10 cellular contexts compared by ENCODE assay signal in genomic region chr21:45102391-45102932, GRCh38. TPM values are rescaled to one million over a fixed set of nuclear protein-coding genes. Genes with fewer than 3 reads are reported as not detected.
DNase-seq lines count a peak whose midpoint lies in the region; ATAC-seq and TF ChIP-seq lines count a peak whose summit lies in the region.
"Had no signal": no experiment of that assay in that cellular context is flagged by ENCODE, and none has a peak within 500 bp of the region (broad histone marks: within the 10 kb centered on the region; RNA-seq: fewer than 3 reads in every experiment).

No MANE protein-coding gene starts in this region.

- no peaks in the 10 kb centered on the region for H3K4me1 ChIP-seq in Karpas-422 (ENCODE audit: low read length)
- peaks cover 7 to 11% of the 10 kb centered on the region in 2 donors for H3K4me1 ChIP-seq in breast epithelium
- H3K4me1 ChIP-seq in mucosa of descending colon (ENCODE audit: low read depth): peaks cover 5% of the 10 kb centered on the region

- no peak overlapping the region for H3K9ac ChIP-seq in Karpas-422 (ENCODE audit: low read length)

- peaks cover 77% of the 10 kb centered on the region for H3K4me1 Mint-ChIP-seq in stimulated activated memory B cell treated with anti-CD40 and anti-IgM and Interleukin-4, amounts not matched to agents 10 μg/mL and 1 μg/mL and 100 μg/mL, for 72 hours

- H3K79me2 ChIP-seq in Karpas-422 (ENCODE audit: low read length): no peaks in the 10 kb centered on the region

- peak; percentile 45; the same call in 1 of the 2 replicates for TF ChIP-seq CTCF in BJ (IDR thresholded peaks at IDR 0.05; ENCODE audit: insufficient read depth, low read depth, low read length)
- peak in 2 of 3 donors; percentile 27 to 32 for TF ChIP-seq CTCF in breast epithelium (IDR thresholded peaks at IDR 0.05)
- TF ChIP-seq CTCF in mucosa of descending colon (IDR thresholded peaks at IDR 0.05): no peak

- no peaks in the 10 kb centered on the region for H3K9me3 ChIP-seq in Karpas-422 (ENCODE audit: low read length)
- H3K9me3 ChIP-seq in breast epithelium: no peaks in the 10 kb centered on the region
- no peaks in the 10 kb centered on the region for H3K9me3 ChIP-seq in mucosa of descending colon

- no peak overlapping the region for H2AFZ ChIP-seq in Karpas-422 (ENCODE audit: low read length)

- H4K20me1 ChIP-seq in Karpas-422 (ENCODE audit: insufficient read depth, low read depth, low read length): peaks cover 31% of the 10 kb centered on the region

- H3K27ac ChIP-seq in Karpas-422 (ENCODE audit: low read length): no peak overlapping the region
- H3K27ac ChIP-seq in breast epithelium: no peak overlapping the region

- H3K4me3 Mint-ChIP-seq in stimulated activated memory B cell treated with anti-CD40 and anti-IgM and Interleukin-4, amounts not matched to agents 10 μg/mL and 1 μg/mL and 100 μg/mL, for 72 hours: no peak overlapping the region
- H3K4me3 Mint-ChIP-seq: memory B cell had no signal

- ATAC-seq in mucosa of descending colon (peak; percentile 86), HG03442 (IDR thresholded peaks at IDR 0.05; ENCODE audit: unreplicated experiment) (no peak), HG03354 (IDR thresholded peaks at IDR 0.05; ENCODE audit: poor library complexity, severe bottlenecking, unreplicated experiment) (no peak)
- no peak for ATAC-seq in stimulated activated memory B cell treated with anti-CD40 and anti-IgM and Interleukin-4, amounts not matched to agents 10 μg/mL and 1 μg/mL and 100 μg/mL, for 72 hours
- no peak for ATAC-seq in stimulated activated naive CD8-positive, alpha-beta T cell treated with anti-CD3 and anti-CD28 coated beads, Interleukin-15, Interleukin-2, amounts not matched to agents 100 U/mL and 50 U/mL, for 24 hours

- DNase-seq in BJ (ENCODE audit: low read depth) (peak; percentile 27), Karpas-422 (peak; percentile 50), breast epithelium (ENCODE audit: low spot score in 2 of 2) (no peak), mucosa of descending colon (peak in 1 of 3 donors; percentile 69)
- DNase-seq in stimulated activated naive CD8-positive, alpha-beta T cell treated with anti-CD3 and anti-CD28 coated beads, Interleukin-15, Interleukin-2, amounts not matched to agents 100 U/mL and 50 U/mL, for 24 hours: no peak
- DNase-seq: NCI-H1930 had no signal

- TF ChIP-seq POLR2A in breast epithelium (IDR thresholded peaks at IDR 0.05): no peak

- CTCF ChIA-PET in BJ (lab: Yijun Ruan, JAX): interaction anchor here (0.6 to 2.3 kb wide), 14 partner anchors 10 to 153 kb away, joined by 3 to 17 read pairs (median 6); no protein-coding TSS in a partner anchor

- POLR2A ChIA-PET in BJ (lab: Charles Lee): no interaction called here

- no peaks in the 10 kb centered on the region for H3K27me3 Mint-ChIP-seq in stimulated activated memory B cell treated with anti-CD40 and anti-IgM and Interleukin-4, amounts not matched to agents 10 μg/mL and 1 μg/mL and 100 μg/mL, for 72 hours
- H3K27me3 Mint-ChIP-seq: memory B cell had no signal

- peaks cover 7% of the 10 kb centered on the region for H3K36me3 Mint-ChIP-seq in stimulated activated memory B cell treated with anti-CD40 and anti-IgM and Interleukin-4, amounts not matched to agents 10 μg/mL and 1 μg/mL and 100 μg/mL, for 72 hours
- H3K36me3 Mint-ChIP-seq: memory B cell had no signal

- no peaks in the 10 kb centered on the region for H3K9me3 Mint-ChIP-seq in stimulated activated memory B cell treated with anti-CD40 and anti-IgM and Interleukin-4, amounts not matched to agents 10 μg/mL and 1 μg/mL and 100 μg/mL, for 72 hours
- H3K9me3 Mint-ChIP-seq: memory B cell had no signal

- no peaks in the 10 kb centered on the region for H3K27me3 ChIP-seq in BJ (ENCODE audit: control insufficient read depth, insufficient read depth, low read length)
- peaks cover 2% of the 10 kb centered on the region; the same call in 1 of the 2 replicates for H3K27me3 ChIP-seq in Karpas-422 (ENCODE audit: low read length)
- no peaks in the 10 kb centered on the region for H3K27me3 ChIP-seq in breast epithelium

- H3K4me3 ChIP-seq in BJ (ENCODE audit: low read depth, low read length) (no peak overlapping the region), Karpas-422 (ENCODE audit: low read length) (no peak overlapping the region), breast epithelium (no peak overlapping the region), mucosa of descending colon (no peak overlapping the region)

- H3K27ac Mint-ChIP-seq in stimulated activated memory B cell treated with anti-CD40 and anti-IgM and Interleukin-4, amounts not matched to agents 10 μg/mL and 1 μg/mL and 100 μg/mL, for 72 hours: no peak overlapping the region
- H3K27ac Mint-ChIP-seq: memory B cell had no signal

- H3K36me3 ChIP-seq in BJ (ENCODE audit: control insufficient read depth, insufficient read depth, low read length) (no peaks in the 10 kb centered on the region), Karpas-422 (ENCODE audit: insufficient read depth, low read length) (no peaks in the 10 kb centered on the region), breast epithelium (no peaks in the 10 kb centered on the region), mucosa of descending colon (ENCODE audit: low read depth) (no peaks in the 10 kb centered on the region)

- no peaks in the 10 kb centered on the region for H3K9me2 ChIP-seq in Karpas-422 (replicated peaks; ENCODE audit: insufficient read depth, low read length)

- no peak overlapping the region for H3K4me2 ChIP-seq in Karpas-422 (ENCODE audit: low read depth, low read length, poor library complexity, severe bottlenecking)

- intact Hi-C loops in breast epithelium (cut with DNase I; ENCODE audit: low total_unique reads): loop anchor here (5.0 kb wide), 1 partner anchor 645 kb away; no protein-coding TSS in a partner anchor
- intact Hi-C loops in mucosa of descending colon (cut with DNase I, micrococcal nuclease): no loop called here

RNA-seq across cellular contexts. Expression of gene ADARB1, which starts 28.1 kb away (rescaled TPM):
- polyA plus RNA-seq in BJ (2011; rRNA removed): 8.9 and 10.9 TPM in 2 replicates
- polyA minus RNA-seq in BJ (2011; rRNA and poly(A)+ RNA removed): 13.5 and 15.4 TPM in 2 replicates
- total RNA-seq in Karpas-422 (2014; rRNA removed; shearing (Covaris generic); ENCODE audit: low replicate concordance): 1.4 and 2.0 TPM in 2 replicates
- total RNA-seq in breast epithelium: 10 to 100 TPM; 19.9 to 21.3 (median 20.0) TPM
- total RNA-seq in mucosa of descending colon: 10 to 100 TPM in 1 of 3 donors, 1 to 10 TPM in 2; 5.4 to 91.2 (median 8.8) TPM

Comparison
In these comparisons a context has a peak if more than half of its experiments do, and no peak if none do; other contexts are left out.
1. DNase-seq: peak in BJ (single experiment) and Karpas-422 (single experiment); none in breast epithelium (0 of 2) and stimulated activated naive CD8-positive, alpha-beta T cell treated with anti-CD3 and anti-CD28 coated beads, Interleukin-15, Interleukin-2, amounts not matched to agents 100 U/mL and 50 U/mL, for 24 hours (single experiment).